ENCODE assay signal across 8 cellular contexts in the genomic region with DNA sequence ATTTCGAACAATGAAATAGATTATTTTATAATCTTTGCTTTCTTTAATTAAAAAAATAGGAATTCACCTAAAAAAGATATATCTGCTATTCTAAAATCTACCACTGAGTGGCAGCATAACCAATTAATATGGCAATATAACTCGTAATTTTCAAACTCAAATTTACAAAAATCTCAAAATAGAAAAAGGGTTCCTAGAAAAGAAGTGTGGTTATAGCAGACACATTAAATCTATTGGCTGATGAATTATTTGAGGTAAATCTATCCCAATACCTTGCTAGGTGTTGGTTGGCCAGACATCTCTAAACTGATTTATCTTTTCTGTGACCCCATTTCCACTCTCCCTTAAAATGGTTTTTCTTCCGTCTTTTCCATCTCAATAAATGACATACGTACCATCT. TPM values are rescaled to one million over a fixed set of nuclear protein-coding genes. Genes with fewer than 3 reads are reported as not detected.
DNase-seq lines count a peak whose midpoint lies in the region; ATAC-seq, FAIRE-seq and TF ChIP-seq lines count a peak whose summit lies in the region.

No MANE protein-coding gene starts in this region.

- intact Hi-C loops in pancreas (cut with DNase I) = no loop called here

- no peaks in the 10 kb centered on the region for H3K36me3 ChIP-seq in endocrine pancreas (ENCODE audit: control insufficient read depth, insufficient read depth, low read length)
- H3K36me3 ChIP-seq in pancreas = no peaks in the 10 kb centered on the region

- TF ChIP-seq CTCF in pancreas (IDR thresholded peaks at IDR 0.05) = peak; percentile 19 to 60 (median 54)

- H3K9me3 ChIP-seq in endocrine pancreas (ENCODE audit: control insufficient read depth, low read length) (no peaks in the 10 kb centered on the region), pancreas (no peaks in the 10 kb centered on the region)

- no peaks in the 10 kb centered on the region for H3K27me3 ChIP-seq in endocrine pancreas (ENCODE audit: control insufficient read depth, insufficient read depth, low read length)
- H3K27me3 ChIP-seq in pancreas = no peaks in the 10 kb centered on the region

- FAIRE-seq in pancreas (lab: Jason Lieb, UNC) = peak; percentile 98

- H3K27ac ChIP-seq in pancreas = no peak overlapping the region

- ATAC-seq in pancreas (peak in 1 of 4 donors; percentile 39), HG03378 (IDR thresholded peaks at IDR 0.05; ENCODE audit: unreplicated experiment) (no peak), GM18498 (IDR thresholded peaks at IDR 0.05; ENCODE audit: unreplicated experiment) (no peak)

- DNase-seq in EH (ENCODE audit: low read depth) = peak; percentile 31
- peak; percentile 6 for DNase-seq in M059J (ENCODE audit: low read depth)
- no peak for DNase-seq in pancreas
- DNase-seq in GM19238 (ENCODE audit: insufficient read length, low spot score) = no peak
- no peak for DNase-seq in stimulated activated CD4-positive, alpha-beta T cell treated with anti-CD3 and anti-CD28 coated beads, Interleukin-4, amount 100 ng/mL, for 1 hour

- 3 to 5% methylated on average over 4 of the region's 4 CpGs for WGBS in pancreas, 2 donors

- no peak overlapping the region for H3K9ac ChIP-seq in endocrine pancreas (ENCODE audit: control insufficient read depth, insufficient read depth, low read length)

- H3K4me1 ChIP-seq in endocrine pancreas (ENCODE audit: control insufficient read depth, insufficient read depth, low read length) (no peaks in the 10 kb centered on the region), pancreas (no peaks in the 10 kb centered on the region)

- peak overlapping the region; percentile 24 for H3K4me3 ChIP-seq in endocrine pancreas (ENCODE audit: control insufficient read depth, insufficient read depth, low read length)
- no peak overlapping the region for H3K4me3 ChIP-seq in pancreas

RNA-seq across cellular contexts. Expression of a gene that starts 30.2 kb away (rescaled TPM):
- 1.3 and 1.9 TPM in 2 replicates for total RNA-seq in M059J (2014; rRNA removed; shearing (Covaris generic))
- 1 to 10 TPM; 1.5 to 5.2 (median 3.7) TPM for total RNA-seq in pancreas
- 1 to 10 TPM; 1.2 to 3.3 TPM for polyA plus RNA-seq in pancreas

RNA-seq across cellular contexts. Expression of a gene that starts 40.6 kb away (rescaled TPM):
- 5.2 and 7.8 TPM in 2 replicates for total RNA-seq in M059J (2014; rRNA removed; shearing (Covaris generic))
- total RNA-seq in pancreas = 10 to 100 TPM in 3 of 6 donors, 1 to 10 TPM in 3; 8.3 to 17.2 (median 11.1) TPM
- 1 to 10 TPM; 3.2 to 3.9 TPM for polyA plus RNA-seq in pancreas

RNA-seq across cellular contexts. Expression of a gene that starts 52.4 kb away (rescaled TPM):
- 1.6 and 1.8 TPM in 2 replicates for total RNA-seq in M059J (2014; rRNA removed; shearing (Covaris generic))
- 1 to 10 TPM; 2.6 to 8.0 (median 5.8) TPM for total RNA-seq in pancreas
- polyA plus RNA-seq in pancreas = 1 to 10 TPM; 3.8 to 7.0 TPM

Comparison
In these comparisons a context has a peak if more than half of its experiments do, and no peak if none do; other contexts are left out.
1. DNase-seq: peak in EH (single experiment) and M059J (single experiment); none in pancreas (0 of 6), GM19238 (single experiment) and stimulated activated CD4-positive, alpha-beta T cell treated with anti-CD3 and anti-CD28 coated beads, Interleukin-4, amount 100 ng/mL, for 1 hour (single experiment).